ENCODE assay signal across 8 cellular contexts in the genomic region with DNA sequence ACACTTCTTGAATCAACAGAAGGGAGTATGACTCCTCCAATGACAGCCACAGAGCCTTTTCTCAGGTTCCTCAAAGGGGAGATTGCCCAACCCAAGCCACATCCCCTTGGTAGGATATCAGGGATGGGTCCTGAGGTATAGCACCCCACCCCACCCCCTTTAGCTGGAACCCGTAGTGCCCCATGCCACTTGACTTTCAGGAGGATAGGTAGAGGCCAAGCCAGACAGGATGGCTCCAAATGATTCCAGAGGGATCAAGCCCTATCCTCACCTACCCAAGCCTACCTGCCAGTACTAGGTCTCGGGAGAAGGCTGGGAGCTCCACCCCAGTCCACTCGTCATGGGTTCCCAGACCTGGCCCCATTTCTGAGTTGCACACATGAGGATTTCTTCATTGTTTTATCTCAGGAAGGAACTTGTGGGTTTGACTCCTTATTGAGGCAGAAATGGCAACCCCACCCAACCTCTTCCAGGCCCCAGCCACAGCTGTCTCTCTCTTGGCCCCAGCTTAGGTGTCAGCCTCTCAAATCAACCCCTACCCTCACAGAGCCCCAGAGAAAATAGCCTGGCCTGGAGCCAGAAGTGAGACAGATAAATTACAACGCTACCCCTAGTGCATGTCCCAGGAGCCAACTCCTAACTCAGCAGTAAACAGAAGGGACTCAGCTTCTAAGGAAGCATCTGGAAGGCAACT. TPM values are rescaled to one million over a fixed set of nuclear protein-coding genes. Genes with fewer than 3 reads are reported as not detected.
DNase-seq lines count a peak whose midpoint lies in the region; ATAC-seq, FAIRE-seq and TF ChIP-seq lines count a peak whose summit lies in the region.

No MANE protein-coding gene starts in this region.

- H3K36me3 ChIP-seq in GM12878 (ENCODE audit: control insufficient read depth in 2 of 2, insufficient read depth in 2 of 2, low read length in 1 of 2) = peaks cover 10 to 19% of the 10 kb centered on the region in 2 experiments

- peaks cover 7% of the 10 kb centered on the region for H3K36me3 Mint-ChIP-seq in natural killer cell

- peaks cover 2% of the 10 kb centered on the region; the same call in 1 of the 2 replicates for H4K20me1 ChIP-seq in GM12878 (ENCODE audit: control insufficient read depth, insufficient read depth)

- H3K27me3 ChIP-seq in GM12878 (replicated peaks in 1 of 2; ENCODE audit: control insufficient read depth in 2 of 2, insufficient read depth in 2 of 2, low read length in 1 of 2) = no peaks in the 10 kb centered on the region

- 59% methylated on average over 4 of the region's 4 CpGs for whole genome bisulfite sequencing in GM12878 (ENCODE audit: insufficient coverage, insufficient replicate concordance, low lambda C conversion rate, missing lambda C conversion rate)

- RAD21 ChIA-PET in GM12878 (lab: Charles Lee; ENCODE audit: unreplicated experiment) = interaction anchor here (0.7 to 6.4 kb wide), 6 partner anchors 17 to 106 kb away, joined by 3 to 69 read pairs (median 9); a partner anchor contains a TSS

- no peak overlapping the region; the same call in 1 of the 2 replicates for H3K27ac ChIP-seq in GM12878 (ENCODE audit: control insufficient read depth, insufficient read depth)

- no peaks in the 10 kb centered on the region for H3K9me3 Mint-ChIP-seq in natural killer cell

- in situ Hi-C loops in GM12878 (cut with MboI) = loop anchor here (10.0 kb wide), 1 partner anchor 107 kb away; no protein-coding TSS in a partner anchor

- peak overlapping the region; percentile 86 for H3K4me2 ChIP-seq in GM12878 (ENCODE audit: control insufficient read depth, insufficient read depth)

- no peak overlapping the region; the same call in 1 of the 2 replicates for H3K9ac ChIP-seq in GM12878 (ENCODE audit: control insufficient read depth, insufficient read depth, low read length)

- H3K27ac Mint-ChIP-seq in natural killer cell = peak overlapping the region; percentile 88 to 95

- POLR2A ChIA-PET in GM12878 (lab: Charles Lee) = interaction anchor here (0.6 to 2.7 kb wide), 5 partner anchors 25 to 106 kb away, joined by 3 to 8 read pairs (median 4); no protein-coding TSS in a partner anchor

- H3K4me3 ChIP-seq in GM12878 = no peak overlapping the region

- SMC1A ChIA-PET in GM12878 (lab: Charles Lee; ENCODE audit: uncharacterized antibody, unreplicated experiment) = interaction anchor here (1.4 to 12.4 kb wide), 8 partner anchors 13 to 154 kb away, joined by 3 to 138 read pairs (median 4); a partner anchor contains a TSS

- no TSS peak for BruUV-seq in GM12878 (replicated peaks; lab: Mats Ljungman, UMichigan)

- no peaks in the 10 kb centered on the region for H3K9me3 ChIP-seq in GM12878 (replicated peaks; ENCODE audit: control insufficient read depth, insufficient read depth, low read length)

- CTCF ChIA-PET in GM12878 (lab: Yijun Ruan, JAX) = interaction anchor here (0.8 to 13.2 kb wide), 10 partner anchors 14 to 292 kb away, joined by 3 to 193 read pairs (median 8); a partner anchor contains a TSS

- peaks cover 46% of the 10 kb centered on the region for H3K4me1 ChIP-seq in GM12878 (ENCODE audit: control insufficient read depth, insufficient read depth, low read length)

- TF ChIP-seq RAD21 in GM12878 (IDR thresholded peaks at IDR 0.05; ENCODE audit: insufficient read depth, low read depth, low read length) = no peak

- no peak overlapping the region for H2AFZ ChIP-seq in GM12878 (ENCODE audit: control insufficient read depth, low read depth, low read length)

- TF ChIP-seq EP300 in GM12878 (IDR thresholded peaks at IDR 0.05; ENCODE audit: borderline replicate concordance in 1 of 2, control insufficient read depth in 1 of 2, low read depth in 2 of 2, low read length in 2 of 2) = no peak

- no peak for ATAC-seq in GM12878
- ATAC-seq in natural killer cell = peak in 1 of 3 donors; percentile 14
- no peak for ATAC-seq in HG03159 (IDR thresholded peaks at IDR 0.05; ENCODE audit: unreplicated experiment)

- no peaks in the 10 kb centered on the region for H3K27me3 Mint-ChIP-seq in natural killer cell (ENCODE audit: low read depth in 2 of 2)

- no peak for TF ChIP-seq POLR2A in GM12878 (IDR thresholded peaks at IDR 0.05; ENCODE audit: low read depth, low read length)

- peak overlapping the region; percentile 97 for H3K4me3 Mint-ChIP-seq in natural killer cell

- intact Hi-C loops in GM12878 (cut with micrococcal nuclease; ENCODE audit: unreplicated experiment) (loop anchor here (2.0 kb wide), 1 partner anchor 151 kb away; a partner anchor contains a TSS), natural killer cell (cut with micrococcal nuclease) (loop anchor here (2.0 to 5.0 kb wide), 3 partner anchors 34 to 206 kb away; a partner anchor contains a TSS), posterior vena cava (cut with DNase I) (loop anchor here in 1 of 2 donors (10.0 kb wide), 2 partner anchors 107 to 153 kb away; a partner anchor contains a TSS)

- H3K79me2 ChIP-seq in GM12878 (ENCODE audit: control insufficient read depth, insufficient read depth, low read length) = peaks cover 35% of the 10 kb centered on the region

- H3K4me1 Mint-ChIP-seq in natural killer cell = peaks cover 73 to 83% of the 10 kb centered on the region in 2 donors

- FAIRE-seq in GM12878 (lab: Jason Lieb, UNC) = no peak

- DNase-seq in GF-D8 (lab: John Stamatoyannopoulos, UW) (peak; percentile 99), SIG-M5 (lab: John Stamatoyannopoulos, UW) (peak; percentile 79), GM12878 (ENCODE audit: low read depth, low spot score) (no peak), natural killer cell (no peak), posterior vena cava (ENCODE audit: low spot score) (no peak), kidney tubule cell (ENCODE audit: low spot score) (no peak), kidney glomerular epithelial cell (lab: John Stamatoyannopoulos, UW) (no peak)

- TF ChIP-seq CTCF in GM12878 (IDR thresholded peaks at IDR 0.05 in 2 of 3, conservative IDR thresholded peaks at IDR 0.05 in 1 of 3; ENCODE audit: control insufficient read depth in 2 of 3, extremely low read depth in 1 of 3, insufficient read depth in 1 of 3, low read depth in 3 of 3, low read length in 3 of 3) (no peak), natural killer cell (IDR thresholded peaks at IDR 0.05) (no peak)

RNA-seq across cellular contexts. Expression of a gene that starts 3.6 kb away (rescaled TPM):
- total RNA-seq in GM12878 (2013; cell fraction: nucleolus; rRNA removed) = 27.5 and 33.7 TPM in 2 replicates
- 29.6 and 37.6 TPM in 2 replicates for total RNA-seq in GM12878 (2014; rRNA removed)
- total RNA-seq in GM12878 (2014; rRNA removed; fragmentation: Illumina TruSeq; extraction: Trizol) = 19.8 and 20.6 TPM in 2 replicates
- 54.3 and 55.1 TPM in 2 replicates for total RNA-seq in GM12878 (2021)
- polyA plus RNA-seq in GM12878 (2011; ENCODE audit: low read depth) = 16.6 TPM
- 11.6 and 20.9 TPM in 2 replicates for polyA plus RNA-seq in GM12878 (2011; rRNA removed)
- 34.6 and 40.0 TPM in 2 replicates for polyA plus RNA-seq in GM12878 (2011; cell fraction: cytosol; rRNA removed)
- polyA plus RNA-seq in GM12878 (2011; cell fraction: nucleus; rRNA removed) = 40.2 and 40.5 TPM in 2 replicates
- polyA plus RNA-seq in GM12878 (2012) = 24.3 and 26.8 TPM in 2 replicates
- polyA plus RNA-seq in GM12878 (2014; fragmentation: Illumina TruSeq; extraction: Trizol) = 18.2 and 25.4 TPM in 2 replicates
- polyA plus RNA-seq in GM12878 (2014; fragmentation: Nextera tagmentation; extraction: Ambion mirVana) = 10 to 100 TPM in 1 of 2 experiments, 1 to 10 TPM in 1; 6.0 to 16.3 TPM
- 45.8 and 50.9 TPM in 2 replicates for polyA plus RNA-seq in GM12878 (2014; rRNA removed)
- 10 to 100 TPM; 81.4 to 86.4 TPM for polyA plus RNA-seq in GM12878 (2016; fragmentation: Nextera tagmentation; extraction: Ambion mirVana)
- polyA minus RNA-seq in GM12878 (2011; rRNA and poly(A)+ RNA removed) = 18.9 and 32.5 TPM in 2 replicates
- 13.4 and 18.2 TPM in 2 replicates for polyA minus RNA-seq in GM12878 (2011; cell fraction: cytosol; rRNA and poly(A)+ RNA removed)
- 23.0 and 32.6 TPM in 2 replicates for polyA minus RNA-seq in GM12878 (2011; cell fraction: nucleus; rRNA and poly(A)+ RNA removed)
- 100 to 1,000 TPM; 409 to 438 (median 438) TPM for total RNA-seq in natural killer cell
- total RNA-seq in posterior vena cava = 10 to 100 TPM; 47.7 to 53.3 TPM

RNA-seq across cellular contexts. Expression of a gene that starts 16.7 kb away (rescaled TPM):
- total RNA-seq in GM12878 (2013; cell fraction: nucleolus; rRNA removed) = 15.8 and 20.0 TPM in 2 replicates
- 15.6 and 17.8 TPM in 2 replicates for total RNA-seq in GM12878 (2014; rRNA removed)
- total RNA-seq in GM12878 (2014; rRNA removed; fragmentation: Illumina TruSeq; extraction: Trizol) = 19.0 and 21.2 TPM in 2 replicates
- 43.8 and 48.6 TPM in 2 replicates for total RNA-seq in GM12878 (2021)
- 12.9 TPM for polyA plus RNA-seq in GM12878 (2011; ENCODE audit: low read depth)
- polyA plus RNA-seq in GM12878 (2011; rRNA removed) = 19.2 and 34.5 TPM in 2 replicates
- polyA plus RNA-seq in GM12878 (2011; cell fraction: cytosol; rRNA removed) = 38.9 and 50.1 TPM in 2 replicates
- polyA plus RNA-seq in GM12878 (2011; cell fraction: nucleus; rRNA removed) = 38.7 and 52.2 TPM in 2 replicates
- 17.3 and 20.9 TPM in 2 replicates for polyA plus RNA-seq in GM12878 (2012)
- 24.7 and 31.4 TPM in 2 replicates for polyA plus RNA-seq in GM12878 (2014; fragmentation: Illumina TruSeq; extraction: Trizol)
- 10 to 100 TPM; 12.6 to 28.4 TPM for polyA plus RNA-seq in GM12878 (2014; fragmentation: Nextera tagmentation; extraction: Ambion mirVana)
- polyA plus RNA-seq in GM12878 (2014; rRNA removed) = 48.5 and 56.4 TPM in 2 replicates
- polyA plus RNA-seq in GM12878 (2016; fragmentation: Nextera tagmentation; extraction: Ambion mirVana) = 10 to 100 TPM; 39.7 to 51.1 TPM
- 26.6 and 27.9 TPM in 2 replicates for polyA minus RNA-seq in GM12878 (2011; rRNA and poly(A)+ RNA removed)
- polyA minus RNA-seq in GM12878 (2011; cell fraction: cytosol; rRNA and poly(A)+ RNA removed) = 15.0 and 15.9 TPM in 2 replicates
- 9.7 and 21.3 TPM in 2 replicates for polyA minus RNA-seq in GM12878 (2011; cell fraction: nucleus; rRNA and poly(A)+ RNA removed)
- total RNA-seq in natural killer cell = 10 to 100 TPM in 1 of 3 donors, 1 to 10 TPM in 2; 5.4 to 11.6 (median 5.7) TPM
- 10 to 100 TPM; 12.7 to 16.8 TPM for total RNA-seq in posterior vena cava

RNA-seq across cellular contexts. Expression of a gene that starts 17.1 kb away (rescaled TPM):
- total RNA-seq in GM12878 (2013; cell fraction: nucleolus; rRNA removed) = 28.8 and 30.3 TPM in 2 replicates
- total RNA-seq in GM12878 (2014; rRNA removed) (13.4 and 14.4 TPM in 2 replicates), GM12878 (2014; rRNA removed; fragmentation: Illumina TruSeq; extraction: Trizol) (14.2 and 15.3 TPM in 2 replicates), GM12878 (2021) (16.6 and 17.2 TPM in 2 replicates), natural killer cell (10 to 100 TPM in 2 of 3 donors, 1 to 10 TPM in 1; 6.4 to 15.2 (median 15.0) TPM), posterior vena cava (10 to 100 TPM; 11.9 to 17.8 TPM)
- 7.0 TPM for polyA plus RNA-seq in GM12878 (2011; ENCODE audit: low read depth)
- polyA plus RNA-seq in GM12878 (2011; rRNA removed) (24.8 TPM in 2 replicates), GM12878 (2014; fragmentation: Illumina TruSeq; extraction: Trizol) (17.7 and 19.2 TPM in 2 replicates), GM12878 (2014; fragmentation: Nextera tagmentation; extraction: Ambion mirVana) (10 to 100 TPM; 15.9 to 21.7 TPM), GM12878 (2014; rRNA removed) (11.1 and 15.1 TPM in 2 replicates), GM12878 (2016; fragmentation: Nextera tagmentation; extraction: Ambion mirVana) (10 to 100 TPM; 20.4 to 21.0 TPM)
- polyA plus RNA-seq in GM12878 (2011; cell fraction: cytosol; rRNA removed) = 23.6 and 26.4 TPM in 2 replicates
- 17.1 and 18.5 TPM in 2 replicates for polyA plus RNA-seq in GM12878 (2011; cell fraction: nucleus; rRNA removed)
- polyA plus RNA-seq in GM12878 (2012) = 7.3 and 9.4 TPM in 2 replicates
- polyA minus RNA-seq in GM12878 (2011; rRNA and poly(A)+ RNA removed) = 20.0 and 25.3 TPM in 2 replicates
- polyA minus RNA-seq in GM12878 (2011; cell fraction: cytosol; rRNA and poly(A)+ RNA removed) = 6.5 and 7.8 TPM in 2 replicates
- polyA minus RNA-seq in GM12878 (2011; cell fraction: nucleus; rRNA and poly(A)+ RNA removed) = 7.1 and 8.2 TPM in 2 replicates

RNA-seq across cellular contexts. Expression of a gene that starts 42.9 kb away (rescaled TPM):
- total RNA-seq in GM12878 (2013; cell fraction: nucleolus; rRNA removed) = 17.4 and 19.9 TPM in 2 replicates
- 2.7 and 3.4 TPM in 2 replicates for total RNA-seq in GM12878 (2014; rRNA removed)
- total RNA-seq in GM12878 (2014; rRNA removed; fragmentation: Illumina TruSeq; extraction: Trizol) = 5.2 and 5.4 TPM in 2 replicates
- 7.7 TPM in 2 replicates for total RNA-seq in GM12878 (2021)
- 2.8 TPM for polyA plus RNA-seq in GM12878 (2011; ENCODE audit: low read depth)
- 6.5 and 7.6 TPM in 2 replicates for polyA plus RNA-seq in GM12878 (2011; rRNA removed)
- 4.2 and 4.9 TPM in 2 replicates for polyA plus RNA-seq in GM12878 (2011; cell fraction: cytosol; rRNA removed)
- polyA plus RNA-seq in GM12878 (2011; cell fraction: nucleus; rRNA removed) = 10.3 and 12.3 TPM in 2 replicates
- polyA plus RNA-seq in GM12878 (2012) = 4.1 and 5.8 TPM in 2 replicates
- 7.6 and 9.2 TPM in 2 replicates for polyA plus RNA-seq in GM12878 (2014; fragmentation: Illumina TruSeq; extraction: Trizol)
- polyA plus RNA-seq in GM12878 (2014; fragmentation: Nextera tagmentation; extraction: Ambion mirVana) = 1 to 10 TPM; 1.0 TPM
- 6.0 and 6.8 TPM in 2 replicates for polyA plus RNA-seq in GM12878 (2014; rRNA removed)
- polyA plus RNA-seq in GM12878 (2016; fragmentation: Nextera tagmentation; extraction: Ambion mirVana) = 1 to 10 TPM; 3.2 TPM
- 4.3 and 5.5 TPM in 2 replicates for polyA minus RNA-seq in GM12878 (2011; rRNA and poly(A)+ RNA removed)
- polyA minus RNA-seq in GM12878 (2011; cell fraction: cytosol; rRNA and poly(A)+ RNA removed) = 1.9 and 3.0 TPM in 2 replicates
- 4.0 and 5.3 TPM in 2 replicates for polyA minus RNA-seq in GM12878 (2011; cell fraction: nucleus; rRNA and poly(A)+ RNA removed)
- total RNA-seq in natural killer cell = 10 to 100 TPM in 2 of 3 donors, 1 to 10 TPM in 1; 6.4 to 15.1 (median 11.5) TPM
- 1 to 10 TPM; 2.7 to 3.1 TPM for total RNA-seq in posterior vena cava

Comparison
In these comparisons a context has a peak if more than half of its experiments do, and no peak if none do; other contexts are left out.
1. DNase-seq: peak in GF-D8 (single experiment) and SIG-M5 (single experiment); none in GM12878 (single experiment), natural killer cell (single experiment), posterior vena cava (single experiment), kidney tubule cell (single experiment) and kidney glomerular epithelial cell (single experiment).
2. RNA of a gene that starts 3.6 kb away (total RNA-seq): 409 to 438 TPM in natural killer cell; 47.7 to 53.3 TPM in posterior vena cava and 19.8 to 55.1 TPM in GM12878; every median in the first group is over 4 times any median in the second.